ENCODE assay signal across 8 cellular contexts in genomic region chr14:68862954-68863594, GRCh38.
DNase-seq lines count a peak whose midpoint lies in the region; ATAC-seq and TF ChIP-seq lines count a peak whose summit lies in the region.

No MANE protein-coding gene starts in this region.

- H3K9me3 ChIP-seq in BE2C (no peaks in the 10 kb centered on the region), lower lobe of right lung (peaks cover 8% of the 10 kb centered on the region)

- DNase-seq in BE2C (peak; percentile 86), HCEC 1CT (peak; percentile 72), NCI-H510A treated with DMSO at 0.1 percent for 48 hours (lab: John Stamatoyannopoulos, UW) (peak; percentile 46), dedifferentiated amniotic fluid mesenchymal stem cell (ENCODE audit: extremely low spot score) (peak; percentile 79), lower lobe of right lung (peak; percentile 84)
- DNase-seq in activated CD4-positive, alpha-beta T cell treated with anti-CD3 and anti-CD28 coated beads for 48 hours = peak; percentile 83
- DNase-seq in stimulated activated CD8-positive, alpha-beta memory T cell treated with anti-CD3 and anti-CD28 coated beads, Interleukin-12 subunit alpha, Interleukin-12 subunit beta, amount 100 ng/mL, for 1 hour (ENCODE audit: low read depth) = peak; percentile 53

- H3K4me1 ChIP-seq in BE2C (no peaks in the 10 kb centered on the region), lower lobe of right lung (no peaks in the 10 kb centered on the region)

- H3K27me3 ChIP-seq in BE2C = no peaks in the 10 kb centered on the region
- no peaks in the 10 kb centered on the region for H3K27me3 ChIP-seq in lower lobe of right lung (ENCODE audit: low read depth)

- intact Hi-C loops in lower lobe of right lung (cut with DNase I) = no loop called here

- H3K36me3 ChIP-seq in BE2C = no peaks in the 10 kb centered on the region
- no peaks in the 10 kb centered on the region for H3K36me3 ChIP-seq in lower lobe of right lung

- ATAC-seq in lower lobe of right lung = peak; percentile 80 to 81
- no peak for ATAC-seq in HG03439 (IDR thresholded peaks at IDR 0.05; ENCODE audit: unreplicated experiment)

- no peak overlapping the region for H3K4me3 ChIP-seq in BE2C (ENCODE audit: low read depth, low read length)
- no peak overlapping the region for H3K4me3 ChIP-seq in lower lobe of right lung

- H3K27ac ChIP-seq in lower lobe of right lung = no peak overlapping the region

- TF ChIP-seq CTCF in BE2C (IDR thresholded peaks at IDR 0.05; ENCODE audit: low read depth, low read length) = peak; percentile 90
- TF ChIP-seq CTCF in lower lobe of right lung (IDR thresholded peaks at IDR 0.05) = peak; percentile 77
